15 cellular contexts compared by ENCODE assay signal in genomic region chr5:34053571-34054271, GRCh38. TPM values are rescaled to one million over a fixed set of nuclear protein-coding genes. Genes with fewer than 3 reads are reported as not detected.
DNase-seq lines count a peak whose midpoint lies in the region; ATAC-seq and TF ChIP-seq lines count a peak whose summit lies in the region.
"Had no signal": no experiment of that assay in that cellular context is flagged by ENCODE, and none has a peak within 500 bp of the region (broad histone marks: within the 10 kb centered on the region; RNA-seq: fewer than 3 reads in every experiment).

No MANE protein-coding gene starts in this region.

- H3K27ac ChIP-seq in ascending aorta = peak overlapping the region; percentile 38 to 49
- H3K27ac ChIP-seq: SJSA1, stomach had no signal

- DNase-seq in HFFc6 (peak; percentile 9), ascending aorta (ENCODE audit: low spot score in 2 of 2) (no peak), left cardiac atrium (no peak), osteocyte (ENCODE audit: extremely low spot score, unreplicated experiment) (no peak), NCI-H2227 treated with DMSO at 0.1 percent for 48 hours (lab: John Stamatoyannopoulos, UW) (no peak)
- no peak for DNase-seq in activated naive CD4-positive, alpha-beta T cell treated with anti-CD3 and anti-CD28 coated beads for 36 hours
- DNase-seq: activated CD4-positive, alpha-beta T cell treated with anti-CD3 and anti-CD28 coated beads for 1 hour; activated gamma-delta T cell; COR-L47; NCI-H187 treated with DMSO at 0.1 percent for 48 hours; stomach had no signal

- no peaks in the 10 kb centered on the region; the same call in none of the 2 replicates for H3K27me3 Mint-ChIP-seq in HFFc6 (ENCODE audit: insufficient read depth)
- H3K27me3 Mint-ChIP-seq in osteocyte (ENCODE audit: unreplicated experiment) = no peaks in the 10 kb centered on the region
- no peaks in the 10 kb centered on the region for H3K27me3 Mint-ChIP-seq in activated naive CD4-positive, alpha-beta T cell treated with anti-CD3 and anti-CD28 coated beads for 36 hours (ENCODE audit: low read depth)
- H3K27me3 Mint-ChIP-seq: natural killer cell treated with Interleukin-12 subunit alpha and Interleukin-12 subunit beta and Interleukin-15 and Interleukin-18, amount 100 ng/mL, for 72 hours had no signal

- H3K27ac Mint-ChIP-seq in HFFc6 (peak overlapping the region; percentile 81), osteocyte (ENCODE audit: unreplicated experiment) (peak overlapping the region; percentile 84)
- no peak overlapping the region for H3K27ac Mint-ChIP-seq in activated naive CD4-positive, alpha-beta T cell treated with anti-CD3 and anti-CD28 coated beads for 36 hours
- H3K27ac Mint-ChIP-seq: natural killer cell treated with Interleukin-12 subunit alpha and Interleukin-12 subunit beta and Interleukin-15 and Interleukin-18, amount 100 ng/mL, for 72 hours had no signal

- H3K36me3 ChIP-seq in ascending aorta = no peaks in the 10 kb centered on the region
- H3K36me3 ChIP-seq: SJSA1 had no signal

- H3K9me3 Mint-ChIP-seq in HFFc6 = no peaks in the 10 kb centered on the region
- no peaks in the 10 kb centered on the region for H3K9me3 Mint-ChIP-seq in osteocyte (ENCODE audit: unreplicated experiment)
- H3K9me3 Mint-ChIP-seq in activated naive CD4-positive, alpha-beta T cell treated with anti-CD3 and anti-CD28 coated beads for 36 hours = no peaks in the 10 kb centered on the region
- H3K9me3 Mint-ChIP-seq: natural killer cell treated with Interleukin-12 subunit alpha and Interleukin-12 subunit beta and Interleukin-15 and Interleukin-18, amount 100 ng/mL, for 72 hours had no signal

- H3K4me3 Mint-ChIP-seq in HFFc6 (peak overlapping the region; percentile 68), osteocyte (ENCODE audit: unreplicated experiment) (no peak overlapping the region)
- no peak overlapping the region for H3K4me3 Mint-ChIP-seq in activated naive CD4-positive, alpha-beta T cell treated with anti-CD3 and anti-CD28 coated beads for 36 hours
- H3K4me3 Mint-ChIP-seq: natural killer cell treated with Interleukin-12 subunit alpha and Interleukin-12 subunit beta and Interleukin-15 and Interleukin-18, amount 100 ng/mL, for 72 hours had no signal

- CTCF ChIA-PET in activated naive CD4-positive, alpha-beta T cell treated with anti-CD3 and anti-CD28 coated beads for 36 hours (lab: Charles Lee) = no interaction called here

- intact Hi-C loops in ascending aorta (cut with DNase I) = no loop called here
- intact Hi-C loops in left cardiac atrium (cut with DNase I) = no loop called here
- intact Hi-C loops in activated naive CD4-positive, alpha-beta T cell treated with anti-CD3 and anti-CD28 coated beads for 36 hours (cut with micrococcal nuclease) = no loop called here

- H3K4me1 Mint-ChIP-seq in HFFc6 (ENCODE audit: low read depth) (peaks cover 47% of the 10 kb centered on the region), osteocyte (ENCODE audit: unreplicated experiment) (peaks cover 30% of the 10 kb centered on the region)
- H3K4me1 Mint-ChIP-seq in activated naive CD4-positive, alpha-beta T cell treated with anti-CD3 and anti-CD28 coated beads for 36 hours (ENCODE audit: low read depth) = no peaks in the 10 kb centered on the region

- no peaks in the 10 kb centered on the region for H3K27me3 ChIP-seq in ascending aorta
- H3K27me3 ChIP-seq: SJSA1, stomach had no signal

- H3K36me3 Mint-ChIP-seq in HFFc6 (ENCODE audit: low read depth) = peaks cover 5% of the 10 kb centered on the region; the same call in 1 of the 2 replicates
- H3K36me3 Mint-ChIP-seq in osteocyte (ENCODE audit: unreplicated experiment) = peaks cover 2% of the 10 kb centered on the region
- H3K36me3 Mint-ChIP-seq in activated naive CD4-positive, alpha-beta T cell treated with anti-CD3 and anti-CD28 coated beads for 36 hours (ENCODE audit: low read depth) = peaks cover 20% of the 10 kb centered on the region

- TF ChIP-seq CTCF in HFFc6 (IDR thresholded peaks at IDR 0.05) (no peak), ascending aorta (IDR thresholded peaks at IDR 0.05) (no peak), osteocyte (IDR thresholded peaks at IDR 0.05) (no peak)

- no peak overlapping the region for H3K4me3 ChIP-seq in ascending aorta
- H3K4me3 ChIP-seq: SJSA1, stomach had no signal

- peaks cover 0 to 4% of the 10 kb centered on the region in 2 donors for H3K4me1 ChIP-seq in ascending aorta

- ATAC-seq in left cardiac atrium (peak; percentile 76 to 80), HG03571 (IDR thresholded peaks at IDR 0.05; ENCODE audit: unreplicated experiment) (no peak), HG03196 (IDR thresholded peaks at IDR 0.05; ENCODE audit: unreplicated experiment) (no peak)
- ATAC-seq: natural killer cell treated with Interleukin-12 subunit alpha and Interleukin-12 subunit beta and Interleukin-15 and Interleukin-18, amount 100 ng/mL, for 72 hours had no signal

- H3K9me3 ChIP-seq in ascending aorta = no peaks in the 10 kb centered on the region
- H3K9me3 ChIP-seq: SJSA1, stomach had no signal

RNA-seq across cellular contexts. Expression of gene C1QTNF3, which starts 10.7 kb away (rescaled TPM):
- total RNA-seq in HFFc6 (2021; fragmentation: NEBNext Ultra II Directional; extraction: Animal tissue kit (Norgen Biotek cat#: 25700)) = under 1 TPM; 0.40 to 0.62 (median 0.50) TPM
- total RNA-seq in ascending aorta (1.3 TPM), left cardiac atrium (1 to 10 TPM; 2.4 to 2.5 TPM), osteocyte (3.3 and 4.8 TPM in 2 replicates)
- 1 to 10 TPM; 1.1 to 1.7 TPM for total RNA-seq in activated naive CD4-positive, alpha-beta T cell treated with anti-CD3 and anti-CD28 coated beads for 36 hours

RNA-seq across cellular contexts. Expression of gene AMACR, which starts 45.9 kb away (rescaled TPM):
- total RNA-seq in HFFc6 (2021; fragmentation: NEBNext Ultra II Directional; extraction: Animal tissue kit (Norgen Biotek cat#: 25700)) = 10 to 100 TPM in 1 of 6 experiments, 1 to 10 TPM in 5; 8.1 to 16.8 (median 8.9) TPM
- 1.3 TPM for total RNA-seq in ascending aorta
- 10 to 100 TPM in 1 of 2 donors, 1 to 10 TPM in 1; 7.3 to 10.3 TPM for total RNA-seq in left cardiac atrium
- total RNA-seq in osteocyte = 12.8 and 13.0 TPM in 2 replicates
- 10 to 100 TPM in 1 of 2 experiments, 1 to 10 TPM in 1; 8.6 to 10.1 TPM for total RNA-seq in activated naive CD4-positive, alpha-beta T cell treated with anti-CD3 and anti-CD28 coated beads for 36 hours

Comparison
In these comparisons a context has a peak if more than half of its experiments do, and no peak if none do; other contexts are left out.
1. ATAC-seq: peak in left cardiac atrium (2 of 2); none in HG03571 (single experiment) and HG03196 (single experiment).